Comparison of ENCODE assay signal across 16 cellular contexts in the genomic region with DNA sequence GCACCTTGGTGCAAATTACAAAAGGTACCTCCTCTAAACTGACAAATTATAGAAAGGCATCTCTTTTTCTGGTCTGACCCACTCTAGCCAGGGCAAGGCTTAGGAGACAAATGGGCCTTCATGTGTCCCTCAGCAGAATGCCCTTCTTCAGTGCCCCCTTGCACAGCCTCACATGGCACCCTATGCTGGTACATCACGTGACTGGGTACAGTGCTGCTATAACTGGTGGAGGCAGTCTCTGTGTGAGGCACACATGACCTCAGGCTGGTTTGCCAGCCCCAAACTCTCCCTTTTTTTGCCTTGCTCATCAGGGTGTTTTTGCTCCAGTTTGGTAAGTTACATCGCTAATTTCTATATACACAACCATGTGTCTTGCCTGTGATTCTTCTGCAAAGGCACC. TPM values are rescaled to one million over a fixed set of nuclear protein-coding genes. Genes with fewer than 3 reads are reported as not detected.
DNase-seq lines count a peak whose midpoint lies in the region; ATAC-seq and TF ChIP-seq lines count a peak whose summit lies in the region.
"Had no signal": no experiment of that assay in that cellular context is flagged by ENCODE, and none has a peak within 500 bp of the region (broad histone marks: within the 10 kb centered on the region; RNA-seq: fewer than 3 reads in every experiment).

No MANE protein-coding gene starts in this region.

- no peaks in the 10 kb centered on the region for H3K9me3 Mint-ChIP-seq in osteocyte (ENCODE audit: unreplicated experiment)

- WGBS in heart right ventricle, 2 donors, result 79 to 80% methylated on average over 2 of the region's 2 CpGs
- WGBS in upper lobe of left lung, 2 donors, result 83 to 85% methylated on average over 2 of the region's 2 CpGs

- H3K27ac ChIP-seq in heart right ventricle (peak overlapping the region in 7 of 10 donors; percentile 8 to 88 (median 85)), upper lobe of left lung (peak overlapping the region in 3 of 4 donors; percentile 7 to 86 (median 79))

- ATAC-seq in heart right ventricle, result no peak
- ATAC-seq in upper lobe of left lung (ENCODE audit: low FRiP score in 2 of 2), result no peak
- ATAC-seq in GM19463 (IDR thresholded peaks at IDR 0.05; ENCODE audit: unreplicated experiment), result no peak

- H3K9me3 ChIP-seq in heart right ventricle, result no peaks in the 10 kb centered on the region
- no peaks in the 10 kb centered on the region for H3K9me3 ChIP-seq in upper lobe of left lung

- H3K4me3 ChIP-seq in heart right ventricle (peak overlapping the region in 7 of 10 donors; percentile 33 to 65 (median 59)), epithelial cell of esophagus (ENCODE audit: low read length) (no peak overlapping the region), upper lobe of left lung (peak overlapping the region in 3 of 4 donors; percentile 42 to 52 (median 48))

- no peak for TF ChIP-seq POLR2A in upper lobe of left lung (IDR thresholded peaks at IDR 0.05)

- H3K27me3 ChIP-seq in heart right ventricle (no peaks in the 10 kb centered on the region), upper lobe of left lung (no peaks in the 10 kb centered on the region)

- no peaks in the 10 kb centered on the region for H3K27me3 Mint-ChIP-seq in osteocyte (ENCODE audit: unreplicated experiment)

- peaks cover 68% of the 10 kb centered on the region for H3K4me1 Mint-ChIP-seq in osteocyte (ENCODE audit: unreplicated experiment)

- TF ChIP-seq EP300 in upper lobe of left lung (IDR thresholded peaks at IDR 0.05), result no peak

- TF ChIP-seq CTCF in heart right ventricle (IDR thresholded peaks at IDR 0.05) (no peak), epithelial cell of esophagus (IDR thresholded peaks at IDR 0.05; ENCODE audit: insufficient read depth, low read depth, low read length, missing control alignments) (no peak), osteocyte (IDR thresholded peaks at IDR 0.05) (no peak), upper lobe of left lung (IDR thresholded peaks at IDR 0.05) (no peak)

- H3K4me1 ChIP-seq in heart right ventricle, result peaks cover 12 to 88% (median 55%) of the 10 kb centered on the region in 9 donors
- H3K4me1 ChIP-seq in upper lobe of left lung, result peaks cover 35 to 63% (median 39%) of the 10 kb centered on the region in 4 donors

- H3K36me3 Mint-ChIP-seq in osteocyte (ENCODE audit: unreplicated experiment), result peaks cover 6% of the 10 kb centered on the region

- H3K4me3 Mint-ChIP-seq in osteocyte (ENCODE audit: unreplicated experiment), result no peak overlapping the region

- DNase-seq in heart right ventricle (no peak), cardiac septum (ENCODE audit: low spot score) (no peak), epithelial cell of esophagus (ENCODE audit: low read depth) (peak; percentile 7), osteocyte (ENCODE audit: extremely low spot score, unreplicated experiment) (no peak), upper lobe of left lung (no peak), NCI-H1417 treated with DMSO at 0.1 percent for 48 hours (lab: John Stamatoyannopoulos, UW) (no peak), SKM-1 treated with dmso at 0.1 percent for 144 hours (lab: John Stamatoyannopoulos, UW; ENCODE audit: unreplicated experiment) (no peak)
- DNase-seq: 8988T, DMS 273 treated with DMSO at 0.1 percent for 48 hours, Karpas-422, MM.1S, NCI-H146, NCI-H2081 treated with DMSO at 0.1 percent for 48 hours, NCI-H345, NCI-H69 had no signal

- intact Hi-C loops in heart right ventricle (cut with DNase I), result loop anchor here in 1 of 10 donors (5.0 kb wide), 1 partner anchor 37 kb away; no protein-coding TSS in a partner anchor
- intact Hi-C loops in cardiac septum (cut with DNase I), result no loop called here

- H3K27ac Mint-ChIP-seq in osteocyte (ENCODE audit: unreplicated experiment), result peak overlapping the region; percentile 85

- H3K36me3 ChIP-seq in heart right ventricle (peaks cover 0 to 31% (median 0%) of the 10 kb centered on the region in 9 donors), upper lobe of left lung (peaks cover 0 to 10% (median 0%) of the 10 kb centered on the region in 4 donors)

RNA-seq across cellular contexts. Expression of a gene that starts 3.1 kb away (rescaled TPM):
- total RNA-seq in heart right ventricle, result 10 to 100 TPM; 34.8 to 72.9 (median 54.3) TPM
- 100 to 1,000 TPM; 179 to 355 TPM for polyA plus RNA-seq in heart right ventricle
- total RNA-seq in cardiac septum, result 77.1 TPM
- 166 and 181 TPM in 2 replicates for total RNA-seq in osteocyte
- total RNA-seq in upper lobe of left lung, result 100 to 1,000 TPM in 4 of 6 donors, 10 to 100 TPM in 1, 1 to 10 TPM in 1; 6.3 to 332 (median 140) TPM

RNA-seq across cellular contexts. Expression of a gene that starts 53.2 kb away (rescaled TPM):
- total RNA-seq in heart right ventricle, result 10 to 100 TPM; 24.2 to 35.4 (median 31.5) TPM
- polyA plus RNA-seq in heart right ventricle, result 10 to 100 TPM; 32.8 to 39.9 TPM
- 29.6 TPM for total RNA-seq in cardiac septum
- total RNA-seq in osteocyte, result 36.7 and 39.8 TPM in 2 replicates
- total RNA-seq in upper lobe of left lung, result 10 to 100 TPM; 35.8 to 55.5 (median 41.1) TPM

RNA-seq across cellular contexts. Expression of a gene that starts 53.2 kb away (rescaled TPM):
- total RNA-seq in heart right ventricle (10 to 100 TPM; 35.0 to 52.2 (median 43.1) TPM), cardiac septum (43.8 TPM), osteocyte (90.3 and 96.6 TPM in 2 replicates), upper lobe of left lung (100 to 1,000 TPM in 5 of 6 donors, 10 to 100 TPM in 1; 98.0 to 179 (median 115) TPM)
- 10 to 100 TPM; 19.0 to 30.7 TPM for polyA plus RNA-seq in heart right ventricle
